In the genomic region with DNA sequence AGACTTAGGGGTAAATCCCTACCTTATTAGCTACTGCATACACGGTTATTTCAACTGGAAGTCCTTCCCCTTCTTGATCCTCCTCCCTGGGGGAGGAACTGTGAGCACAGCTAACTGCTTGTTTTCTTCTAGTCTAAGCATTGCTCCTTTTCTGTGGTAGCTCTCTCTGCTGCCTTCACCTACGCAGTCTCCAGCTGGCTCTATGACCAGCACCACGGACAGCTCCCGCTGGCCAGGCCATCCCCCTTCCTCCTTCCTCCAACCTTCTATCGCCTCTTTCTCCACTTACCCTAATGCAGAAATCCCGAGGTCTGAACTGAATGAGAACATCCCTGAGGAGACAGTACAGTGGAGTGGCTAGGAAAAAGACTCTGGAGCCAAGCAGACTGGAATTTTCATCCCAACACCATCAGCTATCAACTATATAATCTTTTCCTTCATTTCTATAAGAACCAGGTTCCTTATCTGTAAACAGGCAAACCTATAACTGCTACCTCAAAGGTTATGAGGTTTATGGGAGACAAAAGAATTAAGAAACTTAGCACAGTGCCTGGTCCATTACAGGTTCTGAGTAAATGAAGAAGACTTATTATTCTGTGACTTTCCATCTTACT, we compare ENCODE assay signal across 1 cellular context.
A peak's percentile ranks its signal among the peaks of the same experiment; 100 is the strongest.
TF ChIP-seq lines count a peak whose summit lies in the region.

No MANE protein-coding gene starts in this region.

TF ChIP-seq in K562, 482 proteins besides CTCF, POLR2A, EP300 and RAD21 (continued from another document):
- TF ChIP-seq, protein P1, sequence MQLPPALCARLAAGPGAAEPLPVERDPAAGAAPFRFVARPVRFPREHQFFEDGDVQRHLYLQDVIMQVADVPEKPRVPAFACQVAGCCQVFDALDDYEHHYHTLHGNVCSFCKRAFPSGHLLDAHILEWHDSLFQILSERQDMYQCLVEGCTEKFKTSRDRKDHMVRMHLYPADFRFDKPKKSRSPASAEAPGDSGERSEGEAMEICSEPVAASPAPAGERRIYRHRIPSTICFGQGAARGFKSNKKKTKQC (CRISPR knock-in tag; IDR thresholded peaks at IDR 0.05) = 0 out of 2 replicates have a peak, but pooled peaks have one; percentile 63
- TF ChIP-seq MIER1 (IDR thresholded peaks at IDR 0.05; ENCODE audit: low read depth) = peak; percentile 94
